ENCODE assay signal across 24 cellular contexts in genomic region chr19:28635962-28636629, GRCh38.
"Had no signal": no experiment of that assay in that cellular context is flagged by ENCODE, and none has a peak within 500 bp of the region (broad histone marks: within the 10 kb centered on the region; RNA-seq: fewer than 3 reads in every experiment).

No MANE protein-coding gene starts in this region.

- H3K27me3 ChIP-seq: dorsolateral prefrontal cortex, left lung, neural progenitor cell, transverse colon, upper lobe of right lung, uterus had no signal

- H3K9ac ChIP-seq: neural progenitor cell had no signal

- H3K4me1 ChIP-seq: gastroesophageal sphincter, heart right ventricle, left lung, neural progenitor cell, prostate gland, transverse colon, upper lobe of right lung, uterus had no signal

- ATAC-seq: gastroesophageal sphincter; heart right ventricle; left cardiac atrium; left lung; mucosa of descending colon; natural killer cell treated with Interleukin-12 subunit alpha and Interleukin-12 subunit beta and Interleukin-15 and Interleukin-18, amount 100 ng/mL, for 72 hours; right cardiac atrium; stimulated activated naive B cell treated with anti-CD40 and anti-IgM and Interleukin-4, amounts not matched to agents 10 μg/mL and 1 μg/mL and 100 μg/mL, for 72 hours; upper lobe of right lung had no signal

- H3K4me2 ChIP-seq: neural progenitor cell had no signal

- H3K9me3 ChIP-seq: left lung, mucosa of descending colon, prostate gland, upper lobe of right lung, uterus had no signal

- DNase-seq: dorsolateral prefrontal cortex; effector CD4-positive, alpha-beta T cell; foreskin fibroblast; heart right ventricle; hippocampal formation; left cardiac atrium; left lung; mesenchymal stem cell; mucosa of descending colon; naive B cell; right cardiac atrium; small intestine; stimulated activated CD4-positive, alpha-beta T cell treated with anti-CD3 and anti-CD28 coated beads, Interleukin-15, amount 100 ng/mL, for 24 hours; stimulated activated CD4-positive, alpha-beta T cell treated with anti-CD3 and anti-CD28 coated beads, Interleukin-2, amount 100 ng/mL, for 48 hours; stimulated activated naive B cell treated with anti-CD40 and anti-IgM and Interleukin-4, amounts not matched to agents 10 μg/mL and 1 μg/mL and 100 μg/mL, for 72 hours; transverse colon; upper lobe of right lung; uterus had no signal

- H3K36me3 ChIP-seq: gastroesophageal sphincter, heart right ventricle, left lung, neural progenitor cell, prostate gland, transverse colon, upper lobe of right lung, uterus had no signal

- H3K4me3 ChIP-seq: dorsolateral prefrontal cortex, gastroesophageal sphincter, heart right ventricle, left lung, mucosa of descending colon, neural progenitor cell, prostate gland, transverse colon, upper lobe of right lung, uterus had no signal

- H3K27ac ChIP-seq: dorsolateral prefrontal cortex, gastroesophageal sphincter, heart right ventricle, left lung, neural progenitor cell, prostate gland, transverse colon, upper lobe of right lung, uterus had no signal

- H2AFZ ChIP-seq: neural progenitor cell had no signal

- FAIRE-seq: colon, islet of Langerhans, small intestine had no signal
